In genomic region chr9:133854785-133855184, GRCh38 we compare ENCODE assay signal across 17 cellular contexts.
DNase-seq lines count a peak whose midpoint lies in the region; TF ChIP-seq lines count a peak whose summit lies in the region.
"Had no signal": no experiment of that assay in that cellular context is flagged by ENCODE, and none has a peak within 500 bp of the region (broad histone marks: within the 10 kb centered on the region; RNA-seq: fewer than 3 reads in every experiment).

No MANE protein-coding gene starts in this region.

- H3K9me3 Mint-ChIP-seq in H9: peaks cover 0 to 2% of the 10 kb centered on the region in 2 experiments; a peak in 1 of 5 replicates
- H3K9me3 Mint-ChIP-seq in glutamatergic neuron (ENCODE audit: unreplicated experiment): peaks cover 66% of the 10 kb centered on the region
- H3K9me3 Mint-ChIP-seq: activated T-cell treated with anti-CD3 and anti-CD28 coated beads, Interleukin-2, amount 50 U/mL, for 72 hours; CD8-positive, alpha-beta T cell had no signal

- no peak overlapping the region for H3K56ac ChIP-seq in H9 (ENCODE audit: insufficient read length, low read depth, low read length)

- H4K5ac ChIP-seq in H9 (ENCODE audit: insufficient read length, low read depth, low read length): no peak overlapping the region

- H3K36me3 ChIP-seq in skeletal muscle satellite cell (ENCODE audit: insufficient read depth, low read length) (no peaks in the 10 kb centered on the region), tibial artery (no peaks in the 10 kb centered on the region), BE2C (peaks cover 14% of the 10 kb centered on the region)
- H3K36me3 ChIP-seq: cardiac muscle cell had no signal

- H3K4me3 ChIP-seq in skeletal muscle satellite cell (ENCODE audit: low read length) (no peak overlapping the region), tibial artery (no peak overlapping the region), BE2C (ENCODE audit: low read depth, low read length) (no peak overlapping the region)
- H3K4me3 ChIP-seq: cardiac muscle cell had no signal

- H4K8ac ChIP-seq in H9 (replicated peaks; ENCODE audit: insufficient read length, low read depth, low read length): no peak overlapping the region

- H3K14ac ChIP-seq in H9 (ENCODE audit: insufficient read depth, low read length): no peak overlapping the region; the same call in 1 of the 2 replicates

- H3K9ac ChIP-seq in H9 (ENCODE audit: extremely low read depth, insufficient read length, low read length) (no peak overlapping the region), skeletal muscle satellite cell (ENCODE audit: low read depth, low read length) (peak overlapping the region; percentile 75)

- no peak overlapping the region for H3K4me2 ChIP-seq in H9 (ENCODE audit: insufficient read depth, insufficient read length, low read length)
- H3K4me2 ChIP-seq in skeletal muscle satellite cell (ENCODE audit: low read length): no peak overlapping the region

- H3K4ac ChIP-seq in H9 (ENCODE audit: low read depth, low read length): no peak overlapping the region

- H3K27me3 ChIP-seq in H9 (ENCODE audit: insufficient read depth, low read length) (no peaks in the 10 kb centered on the region), skeletal muscle satellite cell (ENCODE audit: control insufficient read depth, insufficient read depth, low read length) (no peaks in the 10 kb centered on the region), tibial artery (no peaks in the 10 kb centered on the region), BE2C (no peaks in the 10 kb centered on the region)
- H3K27me3 ChIP-seq: cardiac muscle cell had no signal

- no peak for TF ChIP-seq CTCF in H9 (conservative IDR thresholded peaks at IDR 0.05)
- no peak for TF ChIP-seq CTCF in glutamatergic neuron (IDR thresholded peaks at IDR 0.05; ENCODE audit: partially characterized antibody, unreplicated experiment)
- TF ChIP-seq CTCF in tibial artery (IDR thresholded peaks at IDR 0.05): no peak
- TF ChIP-seq CTCF in BE2C (IDR thresholded peaks at IDR 0.05; ENCODE audit: low read depth, low read length): no peak

- H3K23me2 ChIP-seq in H9 (ENCODE audit: insufficient read length, low read depth, low read length, poor library complexity, severe bottlenecking): no peaks in the 10 kb centered on the region

- H3K79me1 ChIP-seq in H9 (ENCODE audit: insufficient read depth, low read depth, low read length, poor library complexity, severe bottlenecking): no peaks in the 10 kb centered on the region

- no peak for DNase-seq in H9
- DNase-seq in NCI-H82 (lab: John Stamatoyannopoulos, UW): peak; percentile 88
- no peak for DNase-seq in glutamatergic neuron
- DNase-seq in tibial artery: no peak
- DNase-seq in hippocampal formation (lab: John Stamatoyannopoulos, UW): no peak
- DNase-seq in BE2C: no peak
- no peak for DNase-seq in globus pallidus (ENCODE audit: low spot score)
- DNase-seq: activated CD8-positive, alpha-beta T cell treated with anti-CD3 and anti-CD28 coated beads, Interleukin-2, amount 10 ng/mL, durations not matched to agents 7 days and 5 days; activated T-cell treated with anti-CD3 and anti-CD28 coated beads, Interleukin-2, amount 50 U/mL, for 72 hours; effector memory CD4-positive, alpha-beta T cell; kidney glomerular epithelial cell; NCI-H1930; NCI-H526 treated with DMSO at 0.1 percent for 48 hours; SW 1271 had no signal

- no peak overlapping the region for H4K91ac ChIP-seq in H9 (ENCODE audit: insufficient read length, low read depth, low read length)

- H3T11ph ChIP-seq in H9 (ENCODE audit: low read length): no peak overlapping the region

- no peak overlapping the region for H3K4me3 Mint-ChIP-seq in H9
- H3K4me3 Mint-ChIP-seq in glutamatergic neuron (ENCODE audit: unreplicated experiment): peak overlapping the region; percentile 44
- H3K4me3 Mint-ChIP-seq: activated CD8-positive, alpha-beta T cell treated with anti-CD3 and anti-CD28 coated beads, Interleukin-2, amount 10 ng/mL, durations not matched to agents 7 days and 5 days; activated T-cell treated with anti-CD3 and anti-CD28 coated beads, Interleukin-2, amount 50 U/mL, for 72 hours; CD8-positive, alpha-beta T cell had no signal

- H2BK12ac ChIP-seq in H9 (ENCODE audit: insufficient read length, low read depth, low read length): no peak overlapping the region

- H3K4me1 ChIP-seq in H9 (ENCODE audit: insufficient read depth, low read length): no peaks in the 10 kb centered on the region
- H3K4me1 ChIP-seq in skeletal muscle satellite cell (ENCODE audit: control insufficient read depth, insufficient read depth, low read length): peaks cover 22% of the 10 kb centered on the region
- H3K4me1 ChIP-seq in tibial artery: no peaks in the 10 kb centered on the region
- no peaks in the 10 kb centered on the region for H3K4me1 ChIP-seq in BE2C

- intact Hi-C loops in tibial artery (cut with DNase I; ENCODE audit: low total_unique reads): no loop called here

- no peak overlapping the region for H3K18ac ChIP-seq in H9 (ENCODE audit: insufficient read length, low read depth, low read length)

- peak overlapping the region; percentile 77 to 91 (median 90); a peak in 5 of 7 replicates for H3K27ac Mint-ChIP-seq in H9
- H3K27ac Mint-ChIP-seq in glutamatergic neuron (ENCODE audit: unreplicated experiment): peak overlapping the region; percentile 84
- H3K27ac Mint-ChIP-seq: activated CD8-positive, alpha-beta T cell treated with anti-CD3 and anti-CD28 coated beads, Interleukin-2, amount 10 ng/mL, durations not matched to agents 7 days and 5 days; activated T-cell treated with anti-CD3 and anti-CD28 coated beads, Interleukin-2, amount 50 U/mL, for 72 hours; CD8-positive, alpha-beta T cell had no signal

- H3K4me1 Mint-ChIP-seq in H9 (peaks cover 9 to 13% of the 10 kb centered on the region in 2 experiments; a peak in 3 of 4 replicates), glutamatergic neuron (ENCODE audit: low read depth, unreplicated experiment) (peaks cover 65% of the 10 kb centered on the region)

- H2BK120ac ChIP-seq in H9 (ENCODE audit: low read depth, low read length, poor library complexity, severe bottlenecking): no peak overlapping the region

- H3K79me2 ChIP-seq in H9 (ENCODE audit: insufficient read depth, low read length): no peaks in the 10 kb centered on the region

- no peak overlapping the region for H2BK20ac ChIP-seq in H9 (ENCODE audit: low read depth, low read length, poor library complexity, severe bottlenecking)

- no peak overlapping the region for H2BK5ac ChIP-seq in H9 (ENCODE audit: insufficient read length, low read length)

- H2BK15ac ChIP-seq in H9 (ENCODE audit: low read depth, low read length): no peak overlapping the region

- H3K36me3 Mint-ChIP-seq in H9 (ENCODE audit: insufficient read depth in 1 of 3, low read depth in 3 of 3) (peaks cover 3 to 21% (median 19%) of the 10 kb centered on the region in 3 experiments; a peak in 5 of 7 replicates), glutamatergic neuron (ENCODE audit: unreplicated experiment) (peaks cover 11% of the 10 kb centered on the region)
- H3K36me3 Mint-ChIP-seq: CD8-positive, alpha-beta T cell had no signal

- H3K27me3 Mint-ChIP-seq in H9 (ENCODE audit: low read depth): no peaks in the 10 kb centered on the region; the same call in 1 of the 2 replicates
- H3K27me3 Mint-ChIP-seq in glutamatergic neuron (ENCODE audit: unreplicated experiment): peaks cover 65% of the 10 kb centered on the region

- H2AFZ ChIP-seq in H9 (ENCODE audit: low read length): no peak overlapping the region

- no peaks in the 10 kb centered on the region for H4K20me1 ChIP-seq in H9 (ENCODE audit: control insufficient read depth, insufficient read depth, insufficient read length)

- no CpG with 5 or more reads among the region's 5 CpGs for WGBS in H9 (ENCODE audit: extremely low coverage, insufficient read length, low lambda C conversion rate)

- H3K9me3 ChIP-seq in H9 (ENCODE audit: control insufficient read depth, low read depth, low read length) (no peaks in the 10 kb centered on the region), skeletal muscle satellite cell (replicated peaks; ENCODE audit: low read length) (no peaks in the 10 kb centered on the region), tibial artery (no peaks in the 10 kb centered on the region), BE2C (no peaks in the 10 kb centered on the region)

- no peak overlapping the region for H2AK5ac ChIP-seq in H9 (ENCODE audit: insufficient read length, low read length)

- H3K23ac ChIP-seq in H9 (ENCODE audit: insufficient read length, low read depth, low read length): no peak overlapping the region

- H3K27ac ChIP-seq in H9 (ENCODE audit: insufficient read length, low read depth, low read length): no peak overlapping the region
- H3K27ac ChIP-seq in tibial artery: no peak overlapping the region
- H3K27ac ChIP-seq: cardiac muscle cell had no signal
